Comparison of ENCODE assay signal across 1 cellular context in the genomic region with DNA sequence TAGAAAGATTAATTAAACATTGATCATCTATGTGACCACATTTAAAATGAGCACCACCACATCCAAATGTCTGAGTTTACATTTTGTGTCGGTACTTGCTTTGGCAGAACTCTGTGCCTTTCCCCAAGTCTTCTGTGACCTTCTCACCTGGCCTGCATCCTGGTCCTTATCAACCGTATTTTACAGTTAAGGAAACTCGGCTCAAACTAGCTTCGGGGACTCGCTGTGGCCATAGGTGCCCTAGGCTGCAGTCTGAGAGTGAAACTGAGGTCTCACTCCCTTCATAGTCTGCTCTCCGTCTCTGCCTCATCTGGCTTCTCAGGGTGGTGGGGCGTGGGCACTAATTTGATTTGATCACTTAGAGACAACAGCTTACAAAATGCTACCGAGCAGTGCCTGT.
TF ChIP-seq lines count a peak whose summit lies in the region.

No MANE protein-coding gene starts in this region.

TF ChIP-seq in WTC11, 78 proteins besides CTCF, POLR2A, EP300 and RAD21 (continued from another document):
- TF ChIP-seq TCF7 (CRISPR knock-in tag; IDR thresholded peaks at IDR 0.05; ENCODE audit: low read depth): no peak
- TF ChIP-seq ZBTB21 (CRISPR knock-in tag; IDR thresholded peaks at IDR 0.05; ENCODE audit: borderline replicate concordance): no peak
- TF ChIP-seq ELF4 (CRISPR knock-in tag; IDR thresholded peaks at IDR 0.05; ENCODE audit: low read depth): no peak
- TF ChIP-seq, protein P1, sequence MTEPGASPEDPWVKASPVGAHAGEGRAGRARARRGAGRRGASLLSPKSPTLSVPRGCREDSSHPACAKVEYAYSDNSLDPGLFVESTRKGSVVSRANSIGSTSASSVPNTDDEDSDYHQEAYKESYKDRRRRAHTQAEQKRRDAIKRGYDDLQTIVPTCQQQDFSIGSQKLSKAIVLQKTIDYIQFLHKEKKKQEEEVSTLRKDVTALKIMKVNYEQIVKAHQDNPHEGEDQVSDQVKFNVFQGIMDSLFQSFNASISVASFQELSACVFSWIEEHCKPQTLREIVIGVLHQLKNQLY (CRISPR knock-in tag; IDR thresholded peaks at IDR 0.05): no peak
- no peak for TF ChIP-seq ZNF416 (CRISPR knock-in tag; IDR thresholded peaks at IDR 0.05)
- TF ChIP-seq ATF1 (CRISPR knock-in tag; IDR thresholded peaks at IDR 0.05): no peak
- TF ChIP-seq ZNF263 (CRISPR knock-in tag; IDR thresholded peaks at IDR 0.05; ENCODE audit: low read depth): no peak
- no peak for TF ChIP-seq GABPB1 (CRISPR knock-in tag; IDR thresholded peaks at IDR 0.05)
